ENCODE assay signal across 8 cellular contexts in genomic region chr17:76707985-76708807, GRCh38. TPM values are rescaled to one million over a fixed set of nuclear protein-coding genes. Genes with fewer than 3 reads are reported as not detected.
DNase-seq lines count a peak whose midpoint lies in the region; FAIRE-seq and TF ChIP-seq lines count a peak whose summit lies in the region.

No MANE protein-coding gene starts in this region.

- H4K8ac ChIP-seq in neuronal stem cell (ENCODE audit: low read depth, low read length): no peak overlapping the region

- H3K9me3 ChIP-seq in OCI-LY3 (ENCODE audit: insufficient read depth, low read length) (no peaks in the 10 kb centered on the region), neuronal stem cell (replicated peaks in 1 of 2; ENCODE audit: control insufficient read depth in 2 of 2, insufficient read depth in 1 of 2, low read depth in 1 of 2, low read length in 2 of 2) (peaks cover 0 to 3% of the 10 kb centered on the region in 2 donors), small intestine (ENCODE audit: control insufficient read depth, low read depth) (no peaks in the 10 kb centered on the region), MG63 (no peaks in the 10 kb centered on the region)

- H3K36me3 ChIP-seq in OCI-LY3 (replicated peaks; ENCODE audit: low read depth, low read length) (no peaks in the 10 kb centered on the region), neuronal stem cell (replicated peaks in 1 of 2; ENCODE audit: control insufficient read depth in 2 of 2, insufficient read depth in 2 of 2, low read length in 2 of 2) (no peaks in the 10 kb centered on the region), small intestine (ENCODE audit: control insufficient read depth in 2 of 2, insufficient read depth in 2 of 2, low read length in 2 of 2) (peaks cover 2% of the 10 kb centered on the region in 2 donors), MG63 (peaks cover 21% of the 10 kb centered on the region)

- no peak overlapping the region for H3K23ac ChIP-seq in neuronal stem cell (ENCODE audit: low read depth, low read length, poor library complexity)

- DNase-seq in AG10803 (ENCODE audit: low read depth) (no peak), fibroblast of mammary gland (ENCODE audit: low read depth) (peak; percentile 51), neuronal stem cell (ENCODE audit: low spot score) (peak; percentile 72), small intestine (no peak), HuH-7.5 (ENCODE audit: low spot score) (no peak), NCI-H226 (no peak), MG63 (no peak)

- H3K9ac ChIP-seq in OCI-LY3 (ENCODE audit: low read length) (no peak overlapping the region), neuronal stem cell (ENCODE audit: low read depth, low read length, poor library complexity) (no peak overlapping the region)

- H3K4me3 ChIP-seq in AG10803 (ENCODE audit: low read length) (peak overlapping the region; percentile 91), OCI-LY3 (ENCODE audit: low read length) (no peak overlapping the region), fibroblast of mammary gland (ENCODE audit: control insufficient read depth, low read depth, low read length) (peak overlapping the region; percentile 39), neuronal stem cell (ENCODE audit: low read length in 2 of 2) (no peak overlapping the region), small intestine (ENCODE audit: low read depth in 1 of 2, low read length in 2 of 2) (no peak overlapping the region), MG63 (no peak overlapping the region; the same call in 1 of the 2 replicates)

- peak overlapping the region; percentile 62 for H2BK5ac ChIP-seq in neuronal stem cell (ENCODE audit: low read length)

- H3K4me1 ChIP-seq in OCI-LY3 (ENCODE audit: low read length) (peaks cover 8% of the 10 kb centered on the region), neuronal stem cell (ENCODE audit: control insufficient read depth in 2 of 2, insufficient read depth in 1 of 2, low read depth in 1 of 2, low read length in 2 of 2) (peaks cover 25% of the 10 kb centered on the region in 2 donors), small intestine (ENCODE audit: control insufficient read depth in 2 of 2, insufficient read depth in 1 of 2, low read depth in 1 of 2, low read length in 1 of 2) (no peaks in the 10 kb centered on the region)

- peak overlapping the region; percentile 51 for H2BK12ac ChIP-seq in neuronal stem cell (ENCODE audit: low read length)

- H4K91ac ChIP-seq in neuronal stem cell (ENCODE audit: low read depth, low read length, poor library complexity): no peak overlapping the region

- H3K79me2 ChIP-seq in OCI-LY3 (ENCODE audit: low read length): no peaks in the 10 kb centered on the region

- H2AFZ ChIP-seq in OCI-LY3 (ENCODE audit: low read depth, low read length): no peak overlapping the region
- H2AFZ ChIP-seq in neuronal stem cell (ENCODE audit: low read length): no peak overlapping the region

- H4K20me1 ChIP-seq in OCI-LY3 (ENCODE audit: insufficient read depth, low read length): no peaks in the 10 kb centered on the region

- H3K27ac ChIP-seq in OCI-LY3 (ENCODE audit: low read length) (no peak overlapping the region), neuronal stem cell (replicated peaks; ENCODE audit: low read length) (peak overlapping the region; percentile 82), small intestine (ENCODE audit: low read depth in 1 of 2, low read length in 1 of 2) (peak overlapping the region in 1 of 2 donors; percentile 63)

- H2BK15ac ChIP-seq in neuronal stem cell (ENCODE audit: low read length): peak overlapping the region; percentile 41

- no peak overlapping the region for H3K14ac ChIP-seq in neuronal stem cell (ENCODE audit: low read length)

- peak overlapping the region; percentile 16 for H2BK120ac ChIP-seq in neuronal stem cell (ENCODE audit: low read depth, low read length)

- peak overlapping the region; percentile 61 for H3K18ac ChIP-seq in neuronal stem cell (ENCODE audit: low read length)

- no CpG with 5 or more reads among the region's 14 CpGs for WGBS in neuronal stem cell (ENCODE audit: extremely low coverage in 2 of 2, insufficient read length in 2 of 2, insufficient replicate concordance in 1 of 2), 2 donors
- 53 to 63% (median 55%) methylated on average over 14 of the region's 14 CpGs for WGBS in small intestine, 3 donors

- no peak overlapping the region for H3K4me2 ChIP-seq in OCI-LY3 (ENCODE audit: low read length)
- peak overlapping the region; percentile 38 for H3K4me2 ChIP-seq in neuronal stem cell (ENCODE audit: insufficient read depth, low read length, poor library complexity, severe bottlenecking)

- no peak overlapping the region for H3K4ac ChIP-seq in neuronal stem cell (ENCODE audit: low read length)

- H3K27me3 ChIP-seq in OCI-LY3 (ENCODE audit: low read depth, low read length) (peaks cover 3% of the 10 kb centered on the region; the same call in 1 of the 2 replicates), neuronal stem cell (ENCODE audit: control insufficient read depth in 3 of 3, insufficient read depth in 3 of 3, low read depth in 1 of 3, low read length in 3 of 3) (no peaks in the 10 kb centered on the region), small intestine (ENCODE audit: control insufficient read depth in 2 of 2, insufficient read depth in 2 of 2, low read length in 2 of 2) (no peaks in the 10 kb centered on the region), MG63 (no peaks in the 10 kb centered on the region)

- FAIRE-seq in small intestine (lab: Jason Lieb, UNC): no peak

- H3K79me1 ChIP-seq in neuronal stem cell (ENCODE audit: low read depth, low read length): peaks cover 6% of the 10 kb centered on the region

- peak overlapping the region; percentile 94 for H2AK5ac ChIP-seq in neuronal stem cell (ENCODE audit: low read depth, low read length)

- TF ChIP-seq CTCF in AG10803 (conservative IDR thresholded peaks at IDR 0.05; ENCODE audit: low read length) (peak; percentile 28), OCI-LY3 (IDR thresholded peaks at IDR 0.05; ENCODE audit: low read depth, low read length) (peak; percentile 53), fibroblast of mammary gland (conservative IDR thresholded peaks at IDR 0.05; ENCODE audit: control insufficient read depth, insufficient read depth, low read depth, low read length) (peak; percentile 54)

RNA-seq across cellular contexts. Expression of gene MXRA7, which starts 2.6 kb away (rescaled TPM):
- 91.4 TPM for polyA plus RNA-seq in neuronal stem cell (2013, experiment 1 of 2)
- 90.3 TPM for polyA plus RNA-seq in neuronal stem cell (2013, experiment 2 of 2)
- 10 to 100 TPM in 2 of 3 donors, 1 to 10 TPM in 1; 3.1 to 40.1 (median 20.0) TPM for polyA plus RNA-seq in small intestine
- total RNA-seq in MG63 (2014; rRNA removed; shearing (Covaris generic); ENCODE audit: low replicate concordance): 53.8 and 65.4 TPM in 2 replicates

RNA-seq across cellular contexts. Expression of gene JMJD6, which starts 18.2 kb away (rescaled TPM):
- polyA plus RNA-seq in neuronal stem cell (2013, experiment 1 of 2): 9.1 TPM
- polyA plus RNA-seq in neuronal stem cell (2013, experiment 2 of 2): 9.1 TPM
- 10 to 100 TPM; 24.2 to 56.6 (median 51.1) TPM for polyA plus RNA-seq in small intestine
- 28.2 and 55.1 TPM in 2 replicates for total RNA-seq in MG63 (2014; rRNA removed; shearing (Covaris generic); ENCODE audit: low replicate concordance)

RNA-seq across cellular contexts. Expression of gene METTL23, which starts 18.4 kb away (rescaled TPM):
- polyA plus RNA-seq in neuronal stem cell (2013, experiment 1 of 2): 29.2 TPM
- 31.8 TPM for polyA plus RNA-seq in neuronal stem cell (2013, experiment 2 of 2)
- polyA plus RNA-seq in small intestine: 10 to 100 TPM; 28.8 to 37.8 (median 37.6) TPM
- 44.4 and 44.9 TPM in 2 replicates for total RNA-seq in MG63 (2014; rRNA removed; shearing (Covaris generic); ENCODE audit: low replicate concordance)

RNA-seq across cellular contexts. Expression of gene SRSF2, which starts 28.9 kb away (rescaled TPM):
- 225 TPM for polyA plus RNA-seq in neuronal stem cell (2013, experiment 1 of 2)
- 226 TPM for polyA plus RNA-seq in neuronal stem cell (2013, experiment 2 of 2)
- polyA plus RNA-seq in small intestine: 100 to 1,000 TPM; 113 to 200 (median 114) TPM
- total RNA-seq in MG63 (2014; rRNA removed; shearing (Covaris generic); ENCODE audit: low replicate concordance): 292 and 619 TPM in 2 replicates

RNA-seq across cellular contexts. Expression of gene MFSD11, which starts 29.7 kb away (rescaled TPM):
- polyA plus RNA-seq in neuronal stem cell (2013, experiment 1 of 2): 11.3 TPM
- 12.1 TPM for polyA plus RNA-seq in neuronal stem cell (2013, experiment 2 of 2)
- polyA plus RNA-seq in small intestine: 10 to 100 TPM in 2 of 3 donors, 1 to 10 TPM in 1; 8.3 to 20.0 (median 10.5) TPM
- total RNA-seq in MG63 (2014; rRNA removed; shearing (Covaris generic); ENCODE audit: low replicate concordance): 23.8 and 24.9 TPM in 2 replicates

Comparison
In these comparisons a context has a peak if more than half of its experiments do, and no peak if none do; other contexts are left out.
1. DNase-seq: peak in fibroblast of mammary gland (single experiment) and neuronal stem cell (single experiment); none in AG10803 (single experiment), small intestine (single experiment), HuH-7.5 (single experiment), NCI-H226 (single experiment) and MG63 (single experiment).
2. H3K4me3 ChIP-seq: peak in AG10803 (single experiment) and fibroblast of mammary gland (single experiment); none in OCI-LY3 (single experiment), neuronal stem cell (0 of 2), small intestine (0 of 2) and MG63 (single experiment).
3. Peak in every context shown above with its lines, with median percentiles within 50 percentile points of each other: CTCF ChIP-seq.